ENCODE assay signal across 20 cellular contexts in the genomic region with DNA sequence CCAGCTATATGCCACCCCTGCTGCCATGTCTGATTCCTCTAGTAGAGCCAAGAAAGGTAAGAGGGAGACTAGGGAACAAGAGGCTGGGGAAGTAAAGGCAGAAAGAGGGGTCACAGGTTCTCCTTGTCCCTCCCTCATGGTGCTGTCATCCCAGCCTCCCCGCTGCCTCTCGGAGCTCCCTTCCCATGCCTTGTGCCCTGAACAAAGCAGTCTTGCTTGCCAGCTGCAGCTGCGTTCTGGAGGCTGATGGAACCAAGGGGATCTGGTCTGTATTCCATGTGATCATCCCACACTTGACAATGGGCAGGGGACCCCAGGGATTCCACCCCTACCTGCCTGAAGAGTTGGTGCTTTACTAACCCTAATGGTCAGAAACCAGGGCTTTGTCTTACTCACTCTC.
DNase-seq lines count a peak whose midpoint lies in the region; ATAC-seq and TF ChIP-seq lines count a peak whose summit lies in the region.
"Had no signal": no experiment of that assay in that cellular context is flagged by ENCODE, and none has a peak within 500 bp of the region (broad histone marks: within the 10 kb centered on the region; RNA-seq: fewer than 3 reads in every experiment).

No MANE protein-coding gene starts in this region.

- no peaks in the 10 kb centered on the region for H3K9me2 ChIP-seq in hepatocyte (replicated peaks; ENCODE audit: insufficient read depth)

- no peaks in the 10 kb centered on the region for H3K79me2 ChIP-seq in hepatocyte

- H2AFZ ChIP-seq in hepatocyte = no peak overlapping the region
- H2AFZ ChIP-seq: PC-9 had no signal

- peaks cover 23% of the 10 kb centered on the region for H3K36me3 ChIP-seq in left ventricle myocardium inferior
- H3K36me3 ChIP-seq in heart right ventricle = peaks cover 0 to 22% (median 0%) of the 10 kb centered on the region in 9 donors
- no peaks in the 10 kb centered on the region for H3K36me3 ChIP-seq in hepatocyte (replicated peaks; ENCODE audit: insufficient read depth, low read depth)

- H3K9me3 ChIP-seq in left ventricle myocardium inferior (replicated peaks) (no peaks in the 10 kb centered on the region), heart right ventricle (no peaks in the 10 kb centered on the region), hepatocyte (ENCODE audit: low read depth) (no peaks in the 10 kb centered on the region)

- H4K20me1 ChIP-seq in hepatocyte (ENCODE audit: insufficient read depth, poor library complexity, severe bottlenecking) = no peaks in the 10 kb centered on the region

- DNase-seq in left ventricle myocardium inferior (no peak), heart right ventricle (no peak), putamen (ENCODE audit: low spot score) (peak; percentile 64), hepatocyte (ENCODE audit: low spot score) (no peak)
- no peak for DNase-seq in stimulated activated CD8-positive, alpha-beta memory T cell treated with anti-CD3 and anti-CD28 coated beads, Interleukin-4, amount 100 ng/mL, for 48 hours
- DNase-seq in activated T-cell treated with anti-CD3 and anti-CD28 coated beads, Interleukin-2, amount 50 U/mL, for 4 hours = no peak
- DNase-seq: DMS79 treated with DMSO at 0.1 percent for 48 hours, HFFc6, Karpas-422, NCI-H1436, NCI-H1930, NCI-H226, NCI-H524 treated with DMSO at 0.1 percent for 48 hours, PC-9 had no signal

- ATAC-seq in heart right ventricle (no peak), HG02623 (IDR thresholded peaks at IDR 0.05; ENCODE audit: unreplicated experiment) (no peak)
- ATAC-seq in activated T-cell treated with anti-CD3 and anti-CD28 coated beads, Interleukin-2, amount 50 U/mL, for 4 hours = no peak

- no peak overlapping the region for H3K4me2 ChIP-seq in hepatocyte
- H3K4me2 ChIP-seq: PC-9 had no signal

- intact Hi-C loops in left ventricle myocardium inferior (cut with micrococcal nuclease) (no loop called here), heart right ventricle (cut with DNase I) (no loop called here)

- H3K4me1 Mint-ChIP-seq in activated T-cell treated with anti-CD3 and anti-CD28 coated beads, Interleukin-2, amount 50 U/mL, for 4 hours (ENCODE audit: low read depth) = no peaks in the 10 kb centered on the region
- H3K4me1 Mint-ChIP-seq: B cell, IgD-negative memory B cell had no signal

- TF ChIP-seq CTCF in left ventricle myocardium inferior (IDR thresholded peaks at IDR 0.05; ENCODE audit: borderline replicate concordance) = no peak
- no peak for TF ChIP-seq CTCF in heart right ventricle (IDR thresholded peaks at IDR 0.05)
- TF ChIP-seq CTCF in hepatocyte (IDR thresholded peaks at IDR 0.05; ENCODE audit: poor library complexity) = no peak

- WGBS in heart right ventricle, 2 donors = 95 to 96% methylated on average over 3 of the region's 3 CpGs
- 91% methylated on average over 3 of the region's 3 CpGs for WGBS in hepatocyte (ENCODE audit: low lambda C conversion rate, missing lambda C conversion rate)

- H3K27me3 Mint-ChIP-seq in activated T-cell treated with anti-CD3 and anti-CD28 coated beads, Interleukin-2, amount 50 U/mL, for 4 hours (ENCODE audit: low read depth) = peaks cover 26% of the 10 kb centered on the region

- H3K27me3 ChIP-seq in left ventricle myocardium inferior (ENCODE audit: low read depth) (peaks cover 5% of the 10 kb centered on the region), heart right ventricle (no peaks in the 10 kb centered on the region), layer of hippocampus (ENCODE audit: control insufficient read depth, insufficient read depth, low read length) (no peaks in the 10 kb centered on the region), hepatocyte (no peaks in the 10 kb centered on the region)

- no peaks in the 10 kb centered on the region for H3K9me3 Mint-ChIP-seq in activated T-cell treated with anti-CD3 and anti-CD28 coated beads, Interleukin-2, amount 50 U/mL, for 4 hours
- H3K9me3 Mint-ChIP-seq: HFFc6, IgD-negative memory B cell had no signal

- no peaks in the 10 kb centered on the region for H3K36me3 Mint-ChIP-seq in activated T-cell treated with anti-CD3 and anti-CD28 coated beads, Interleukin-2, amount 50 U/mL, for 4 hours (ENCODE audit: insufficient read depth)
- H3K36me3 Mint-ChIP-seq: IgD-negative memory B cell had no signal

- H3K4me1 ChIP-seq in left ventricle myocardium inferior (peaks cover 66% of the 10 kb centered on the region), heart right ventricle (peaks cover 4 to 77% (median 40%) of the 10 kb centered on the region in 9 donors), hepatocyte (ENCODE audit: insufficient read depth) (peaks cover 5% of the 10 kb centered on the region)

- H3K4me3 ChIP-seq in left ventricle myocardium inferior (no peak overlapping the region), heart right ventricle (no peak overlapping the region), hepatocyte (no peak overlapping the region)
- H3K4me3 ChIP-seq: PC-9 had no signal

- H3K4me3 Mint-ChIP-seq in activated T-cell treated with anti-CD3 and anti-CD28 coated beads, Interleukin-2, amount 50 U/mL, for 4 hours = no peak overlapping the region
- H3K4me3 Mint-ChIP-seq: B cell, HFFc6 had no signal

- H3K27ac ChIP-seq in left ventricle myocardium inferior (replicated peaks) (peak overlapping the region; percentile 69), heart right ventricle (peak overlapping the region in 3 of 10 donors; percentile 19 to 45 (median 21)), layer of hippocampus (ENCODE audit: low read depth, low read length) (peak overlapping the region; percentile 35), hepatocyte (no peak overlapping the region)
- H3K27ac ChIP-seq: 22Rv1, PC-9, RWPE1 had no signal
